ENCODE assay signal across 28 cellular contexts in genomic region chr18:10205136-10205535, GRCh38.
DNase-seq lines count a peak whose midpoint lies in the region; ATAC-seq and TF ChIP-seq lines count a peak whose summit lies in the region.
"Had no signal": no experiment of that assay in that cellular context is flagged by ENCODE, and none has a peak within 500 bp of the region (broad histone marks: within the 10 kb centered on the region; RNA-seq: fewer than 3 reads in every experiment).

No MANE protein-coding gene starts in this region.

- H3K27me3 ChIP-seq in IMR-90 (ENCODE audit: control insufficient read depth, insufficient read depth, low read length) (peaks cover 12% of the 10 kb centered on the region), esophagus muscularis mucosa (no peaks in the 10 kb centered on the region), suprapubic skin (no peaks in the 10 kb centered on the region)
- H3K27me3 ChIP-seq: adrenal gland, right lobe of liver had no signal

- no peaks in the 10 kb centered on the region for H3K9me1 ChIP-seq in IMR-90 (ENCODE audit: insufficient read depth, low read length)

- in situ Hi-C loops in IMR-90 (cut with MboI; ENCODE audit: low sequenced_read_pairs), result no loop called here

- H2BK120ac ChIP-seq in IMR-90 (ENCODE audit: low read depth, low read length), result no peak overlapping the region

- H2BK15ac ChIP-seq in IMR-90 (ENCODE audit: low read depth, low read length), result no peak overlapping the region

- H2BK5ac ChIP-seq in IMR-90 (ENCODE audit: low read depth, low read length, poor library complexity, severe bottlenecking), result no peak overlapping the region

- peak; percentile 48 for DNase-seq in AG20443 (ENCODE audit: low spot score)
- DNase-seq in IMR-90, result no peak
- peak; percentile 87 for DNase-seq in esophagus muscularis mucosa (ENCODE audit: extremely low spot score)
- DNase-seq in mesothelial cell of epicardium (ENCODE audit: low spot score in 2 of 2, unreplicated experiment in 2 of 2), result peak; percentile 36 to 56
- DNase-seq in NCI-H2171 (lab: John Stamatoyannopoulos, UW), result no peak
- DNase-seq in effector CD8-positive, alpha-beta T cell (lab: John Stamatoyannopoulos, UW), result no peak
- no peak for DNase-seq in suprapubic skin (ENCODE audit: low spot score in 2 of 2)
- DNase-seq: activated CD4-positive, alpha-beta T cell treated with anti-CD3 and anti-CD28 coated beads, Interleukin-2, amount 50 U/mL, for 1 hour; activated CD8-positive, alpha-beta memory T cell treated with anti-CD3 and anti-CD28 coated beads, Interleukin-2, amount 10 ng/mL, durations not matched to agents 7 days and 5 days; activated naive CD4-positive, alpha-beta T cell treated with Interleukin-2 at 50 U/mL for 16 hours; activated T-cell treated with anti-CD3 and anti-CD28 coated beads, Interleukin-2, amount 50 U/mL, for 72 hours; adrenal gland; kidney glomerular epithelial cell; mesendoderm; naive thymus-derived CD8-positive, alpha-beta T cell; NCI-H1436 treated with DMSO at 0.1 percent for 48 hours; NCI-H2171 treated with DMSO at 0.1 percent for 48 hours; NCI-H526; right lobe of liver; stimulated activated CD4-positive, alpha-beta T cell treated with anti-CD3 and anti-CD28 coated beads, Interleukin-4, amount 100 ng/mL, for 4 hours; stimulated activated naive CD4-positive, alpha-beta T cell; T-helper 9 cell had no signal

- TF ChIP-seq POLR2A in IMR-90 (IDR thresholded peaks at IDR 0.05; ENCODE audit: low read depth, low read length), result no peak
- TF ChIP-seq POLR2A in esophagus muscularis mucosa (IDR thresholded peaks at IDR 0.05; ENCODE audit: low read depth), result no peak
- no peak for TF ChIP-seq POLR2A in suprapubic skin (IDR thresholded peaks at IDR 0.05)

- no peak overlapping the region for H4K8ac ChIP-seq in IMR-90 (ENCODE audit: low read depth in 2 of 2, low read length in 2 of 2)

- H3K4me3 Mint-ChIP-seq in mesothelial cell of epicardium, result no peak overlapping the region
- H3K4me3 Mint-ChIP-seq: activated CD8-positive, alpha-beta memory T cell treated with anti-CD3 and anti-CD28 coated beads, Interleukin-2, amount 10 ng/mL, durations not matched to agents 7 days and 5 days; activated T-cell treated with anti-CD3 and anti-CD28 coated beads, Interleukin-2, amount 50 U/mL, for 72 hours; dendritic cell treated with granulocyte-macrophage colony-stimulating factor and Interleukin-4, amounts not matched to agents 40 ng/mL and 50 ng/mL, for 4 days; naive thymus-derived CD8-positive, alpha-beta T cell had no signal

- H3K27ac ChIP-seq in IMR-90 (ENCODE audit: insufficient read depth, low read length) (no peak overlapping the region), esophagus muscularis mucosa (replicated peaks in 1 of 4) (no peak overlapping the region), suprapubic skin (no peak overlapping the region)
- H3K27ac ChIP-seq: adrenal gland, C4-2B, cardiac muscle cell, parathyroid adenoma, right lobe of liver, thoracic aorta had no signal

- dilution Hi-C loops in IMR-90 (cut with HindIII; ENCODE audit: low sequenced_read_pairs, unreplicated experiment), result no loop called here

- H3K27ac Mint-ChIP-seq in mesothelial cell of epicardium, result peak overlapping the region; percentile 95
- H3K27ac Mint-ChIP-seq: activated CD8-positive, alpha-beta memory T cell treated with anti-CD3 and anti-CD28 coated beads, Interleukin-2, amount 10 ng/mL, durations not matched to agents 7 days and 5 days; activated T-cell treated with anti-CD3 and anti-CD28 coated beads, Interleukin-2, amount 50 U/mL, for 72 hours; dendritic cell treated with granulocyte-macrophage colony-stimulating factor and Interleukin-4, amounts not matched to agents 40 ng/mL and 50 ng/mL, for 4 days; naive thymus-derived CD8-positive, alpha-beta T cell had no signal

- no peak for TF ChIP-seq RAD21 in IMR-90 (IDR thresholded peaks at IDR 0.05; ENCODE audit: low read length)

- CTCF ChIA-PET in IMR-90 (lab: Yijun Ruan, JAX), result no interaction called here

- no peaks in the 10 kb centered on the region for H3K9me3 ChIP-seq in IMR-90 (ENCODE audit: control insufficient read depth, insufficient read depth, low read length)
- no peaks in the 10 kb centered on the region for H3K9me3 ChIP-seq in esophagus muscularis mucosa
- H3K9me3 ChIP-seq in suprapubic skin, result no peaks in the 10 kb centered on the region
- H3K9me3 ChIP-seq: adrenal gland, right lobe of liver, thoracic aorta had no signal

- no peak overlapping the region for H4K91ac ChIP-seq in IMR-90 (ENCODE audit: insufficient read depth, low read depth, low read length)

- H3K9me3 Mint-ChIP-seq in mesothelial cell of epicardium, result no peaks in the 10 kb centered on the region
- H3K9me3 Mint-ChIP-seq: activated T-cell treated with anti-CD3 and anti-CD28 coated beads, Interleukin-2, amount 50 U/mL, for 72 hours; dendritic cell treated with granulocyte-macrophage colony-stimulating factor and Interleukin-4, amounts not matched to agents 40 ng/mL and 50 ng/mL, for 4 days; naive thymus-derived CD8-positive, alpha-beta T cell had no signal

- H4K20me1 ChIP-seq in IMR-90 (ENCODE audit: insufficient read depth, low read length), result no peaks in the 10 kb centered on the region

- H3K36me3 ChIP-seq in IMR-90 (ENCODE audit: control insufficient read depth, insufficient read depth, low read length), result no peaks in the 10 kb centered on the region
- no peaks in the 10 kb centered on the region for H3K36me3 ChIP-seq in esophagus muscularis mucosa
- H3K36me3 ChIP-seq in suprapubic skin, result no peaks in the 10 kb centered on the region
- H3K36me3 ChIP-seq: adrenal gland, cardiac muscle cell, right lobe of liver, thoracic aorta had no signal

- H3K4me1 ChIP-seq in IMR-90 (ENCODE audit: control insufficient read depth, insufficient read depth, low read length) (no peaks in the 10 kb centered on the region), esophagus muscularis mucosa (peaks cover 8 to 15% (median 13%) of the 10 kb centered on the region in 4 donors), suprapubic skin (peaks cover 8% of the 10 kb centered on the region)
- H3K4me1 ChIP-seq: adrenal gland, parathyroid adenoma, right lobe of liver had no signal

- 93% methylated on average over 3 of the region's 9 CpGs; no CpG with 5 or more reads in 1 of the 2 experiments for WGBS in IMR-90 (ENCODE audit: extremely low coverage in 2 of 2, insufficient read length in 1 of 2), 2 experiments
- WGBS in esophagus muscularis mucosa, result 72% methylated on average over 9 of the region's 9 CpGs
- WGBS in suprapubic skin, result 71% methylated on average over 9 of the region's 9 CpGs

- no peaks in the 10 kb centered on the region for H3K27me3 Mint-ChIP-seq in mesothelial cell of epicardium (ENCODE audit: low read depth)
- H3K27me3 Mint-ChIP-seq: dendritic cell treated with granulocyte-macrophage colony-stimulating factor and Interleukin-4, amounts not matched to agents 40 ng/mL and 50 ng/mL, for 4 days had no signal

- no peak overlapping the region for H3K18ac ChIP-seq in IMR-90 (ENCODE audit: low read depth, low read length)

- H3K36me3 Mint-ChIP-seq in mesothelial cell of epicardium, result no peaks in the 10 kb centered on the region
- H3K36me3 Mint-ChIP-seq: activated CD8-positive, alpha-beta memory T cell treated with anti-CD3 and anti-CD28 coated beads, Interleukin-2, amount 10 ng/mL, durations not matched to agents 7 days and 5 days; naive thymus-derived CD8-positive, alpha-beta T cell had no signal

- H2AFZ ChIP-seq in IMR-90 (replicated peaks; ENCODE audit: low read length, poor library complexity), result peak overlapping the region; percentile 28
- H2AFZ ChIP-seq: parathyroid adenoma had no signal

- H3K23ac ChIP-seq in IMR-90 (ENCODE audit: low read depth, low read length), result no peak overlapping the region

- H2BK20ac ChIP-seq in IMR-90 (ENCODE audit: low read depth, low read length), result no peak overlapping the region

- H2AK5ac ChIP-seq in IMR-90 (ENCODE audit: low read depth, low read length), result no peak overlapping the region

- H3K9ac ChIP-seq in IMR-90 (ENCODE audit: low read depth, low read length), result no peak overlapping the region
- H3K9ac ChIP-seq: parathyroid adenoma had no signal

- POLR2A ChIA-PET in IMR-90 (lab: Charles Lee; ENCODE audit: unreplicated experiment), result no interaction called here

- no peak overlapping the region for H3K4me3 ChIP-seq in IMR-90 (ENCODE audit: insufficient read depth, low read depth, low read length)
- no peak overlapping the region for H3K4me3 ChIP-seq in esophagus muscularis mucosa
- no peak overlapping the region for H3K4me3 ChIP-seq in suprapubic skin
- H3K4me3 ChIP-seq: adrenal gland, cardiac muscle cell, right lobe of liver, thoracic aorta had no signal

- TF ChIP-seq EP300 in esophagus muscularis mucosa (IDR thresholded peaks at IDR 0.05), result no peak
- no peak for TF ChIP-seq EP300 in suprapubic skin (IDR thresholded peaks at IDR 0.05)

- peak overlapping the region; percentile 9 for H2AK9ac ChIP-seq in IMR-90 (replicated peaks; ENCODE audit: low read depth, low read length, poor library complexity)

- BruUV-seq in IMR-90 (replicated peaks; lab: Mats Ljungman, UMichigan), result no TSS peak

- ATAC-seq in IMR-90 (ENCODE audit: low read depth) (no peak), HG02981 (IDR thresholded peaks at IDR 0.05; ENCODE audit: unreplicated experiment) (no peak)
- ATAC-seq: activated CD8-positive, alpha-beta memory T cell treated with anti-CD3 and anti-CD28 coated beads, Interleukin-2, amount 10 ng/mL, durations not matched to agents 7 days and 5 days; activated T-cell treated with anti-CD3 and anti-CD28 coated beads, Interleukin-2, amount 50 U/mL, for 72 hours; naive thymus-derived CD8-positive, alpha-beta T cell; right lobe of liver had no signal

- TF ChIP-seq CTCF in IMR-90 (conservative IDR thresholded peaks at IDR 0.05; ENCODE audit: low read depth, low read length), result no peak
- TF ChIP-seq CTCF in esophagus muscularis mucosa (IDR thresholded peaks at IDR 0.05), result no peak
- TF ChIP-seq CTCF in mesothelial cell of epicardium (IDR thresholded peaks at IDR 0.05; ENCODE audit: unreplicated experiment), result no peak
- no peak for TF ChIP-seq CTCF in suprapubic skin (IDR thresholded peaks at IDR 0.05)

- intact Hi-C loops in IMR-90 (cut with micrococcal nuclease), result no loop called here
- intact Hi-C loops in esophagus muscularis mucosa (cut with DNase I), result no loop called here

- no peak overlapping the region for H3K56ac ChIP-seq in IMR-90 (ENCODE audit: extremely low read depth, insufficient read depth, low read length)

- H3K4me1 Mint-ChIP-seq in mesothelial cell of epicardium, result peaks cover 40% of the 10 kb centered on the region
- H3K4me1 Mint-ChIP-seq: activated CD8-positive, alpha-beta memory T cell treated with anti-CD3 and anti-CD28 coated beads, Interleukin-2, amount 10 ng/mL, durations not matched to agents 7 days and 5 days; naive thymus-derived CD8-positive, alpha-beta T cell had no signal

- H4K5ac ChIP-seq in IMR-90 (ENCODE audit: low read depth, low read length), result no peak overlapping the region

- H3K79me1 ChIP-seq in IMR-90 (ENCODE audit: low read depth in 1 of 2, low read length in 2 of 2), result no peaks in the 10 kb centered on the region

- H3K4ac ChIP-seq in IMR-90 (ENCODE audit: low read depth, low read length), result no peak overlapping the region

- no peak overlapping the region for H3K14ac ChIP-seq in IMR-90 (replicated peaks; ENCODE audit: low read depth, low read length)

- no peak overlapping the region for H3K4me2 ChIP-seq in IMR-90 (ENCODE audit: low read depth, low read length)

TF ChIP-seq in IMR-90, 13 proteins besides CTCF, POLR2A, EP300 and RAD21 (continues in another document):
- TF ChIP-seq MAFK (IDR thresholded peaks at IDR 0.05; ENCODE audit: low read depth, low read length) (no peak), BHLHE40 (IDR thresholded peaks at IDR 0.05; ENCODE audit: low read depth, low read length) (no peak)

Comparison
In these comparisons a context has a peak if more than half of its experiments do, and no peak if none do; other contexts are left out.
1. DNase-seq: peak in AG20443 (single experiment), esophagus muscularis mucosa (single experiment) and mesothelial cell of epicardium (2 of 2); none in IMR-90 (single experiment), NCI-H2171 (single experiment), effector CD8-positive, alpha-beta T cell (single experiment) and suprapubic skin (0 of 2).